In the genomic region with DNA sequence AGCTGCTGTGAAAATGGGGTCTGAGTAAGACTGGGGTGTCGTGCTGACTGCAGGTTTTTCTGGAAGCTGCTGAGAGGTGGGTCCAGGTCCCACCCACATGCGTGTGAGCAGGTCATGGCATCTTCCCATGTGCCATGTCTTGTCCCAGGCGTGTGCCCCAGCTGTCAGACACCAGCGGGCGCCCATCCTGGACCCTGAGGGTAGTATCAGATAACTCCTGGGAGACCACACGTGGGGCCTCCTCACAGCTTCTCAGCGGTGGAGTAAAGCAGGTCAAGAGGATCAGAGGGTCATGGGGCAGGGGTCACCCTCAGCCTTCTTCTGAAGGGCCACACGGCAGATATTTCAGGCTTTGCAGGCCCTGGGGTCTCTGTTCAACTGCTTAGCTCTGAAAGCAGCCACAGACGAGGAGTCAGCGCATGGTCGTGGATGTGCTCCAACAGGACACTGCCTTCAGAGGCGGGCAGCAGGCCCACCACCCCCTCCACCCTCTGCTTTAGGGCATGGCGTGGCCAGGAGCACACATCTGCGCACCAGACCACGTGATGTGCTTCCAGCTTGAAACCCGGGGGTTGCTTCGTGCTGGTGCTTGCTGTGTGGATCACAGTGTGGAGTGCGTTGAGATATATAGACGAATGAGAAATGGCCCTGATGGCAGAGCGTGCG, we compare ENCODE assay signal across 18 cellular contexts.
DNase-seq lines count a peak whose midpoint lies in the region; ATAC-seq, FAIRE-seq and TF ChIP-seq lines count a peak whose summit lies in the region.
"Had no signal": no experiment of that assay in that cellular context is flagged by ENCODE, and none has a peak within 500 bp of the region (broad histone marks: within the 10 kb centered on the region; RNA-seq: fewer than 3 reads in every experiment).

No MANE protein-coding gene starts in this region.

- H3K56ac ChIP-seq in H1 (replicated peaks; ENCODE audit: insufficient read length, low read depth, low read length), result no peak overlapping the region

- H2AFZ ChIP-seq in SK-N-SH (ENCODE audit: low read depth), result no peak overlapping the region
- H2AFZ ChIP-seq in GM23338, result no peak overlapping the region
- no peak overlapping the region for H2AFZ ChIP-seq in H1 (ENCODE audit: low read length)

- peak overlapping the region; percentile 26; the same call in 2 of the 3 replicates for H3K4me3 Mint-ChIP-seq in GM23338
- no peak overlapping the region for H3K4me3 Mint-ChIP-seq in neural crest cell

- peak; percentile 52 for DNase-seq in SK-N-SH
- no peak for DNase-seq in GM23338 (ENCODE audit: low spot score)
- no peak for DNase-seq in H1 (ENCODE audit: low read depth in 1 of 2, low spot score in 2 of 2)
- no peak for DNase-seq in neural crest cell (ENCODE audit: low read depth, low spot score)
- DNase-seq in lower leg skin (ENCODE audit: low spot score in 2 of 2), result no peak
- no peak for DNase-seq in SIG-M5 (lab: John Stamatoyannopoulos, UW)
- DNase-seq in D721Med (ENCODE audit: insufficient read length, low spot score), result no peak
- DNase-seq: COR-L47, DMS53, HCEC 1CT, MG63, NCI-H1092 treated with DMSO at 0.1 percent for 48 hours, NCI-H1694 had no signal

- no peaks in the 10 kb centered on the region for H4K20me1 ChIP-seq in SK-N-SH (ENCODE audit: insufficient read depth)
- H4K20me1 ChIP-seq in GM23338 (replicated peaks; ENCODE audit: insufficient read depth), result no peaks in the 10 kb centered on the region
- no peaks in the 10 kb centered on the region for H4K20me1 ChIP-seq in H1 (replicated peaks in 1 of 2; ENCODE audit: control insufficient read depth in 1 of 2, insufficient read depth in 2 of 2, low read length in 2 of 2)

- H3K23me2 ChIP-seq in H1 (ENCODE audit: low read depth, low read length), result no peaks in the 10 kb centered on the region

- H3K23ac ChIP-seq in H1 (ENCODE audit: insufficient read length), result no peak overlapping the region

- no peaks in the 10 kb centered on the region for H3K79me2 ChIP-seq in SK-N-SH (ENCODE audit: insufficient read depth)
- 0 out of 2 replicates have a peak, but pooled peaks cover 3% of the 10 kb centered on the region for H3K79me2 ChIP-seq in GM23338 (replicated peaks; ENCODE audit: insufficient read depth)
- no peaks in the 10 kb centered on the region; a peak in 1 of 4 replicates for H3K79me2 ChIP-seq in H1 (ENCODE audit: control insufficient read depth in 1 of 2, insufficient read depth in 2 of 2, low read length in 2 of 2)

- H3K36me3 ChIP-seq in SK-N-SH (replicated peaks in 1 of 2; ENCODE audit: control insufficient read depth in 1 of 2, insufficient read depth in 2 of 2, low read length in 1 of 2) (peaks cover 0 to 5% of the 10 kb centered on the region in 2 experiments), GM23338 (ENCODE audit: insufficient read depth) (no peaks in the 10 kb centered on the region), H1 (ENCODE audit: control insufficient read depth in 2 of 4, insufficient read depth in 4 of 4, low read length in 3 of 4) (no peaks in the 10 kb centered on the region; a peak in 1 of 8 replicates)
- H3K36me3 ChIP-seq: MG63 had no signal

- POLR2A ChIA-PET in SK-N-SH (lab: Yijun Ruan, JAX) (no interaction called here), H1 (lab: Charles Lee; ENCODE audit: partially characterized antibody) (interaction anchor here (1.9 kb wide), 1 partner anchor 10 kb away, joined by 5 read pairs; no protein-coding TSS in a partner anchor)

- CTCF ChIA-PET in SK-N-SH (lab: Yijun Ruan, JAX), result interaction anchor here (1.0 to 2.7 kb wide), 3 partner anchors 43 to 418 kb away, joined by 3 to 6 read pairs (median 3); no protein-coding TSS in a partner anchor
- CTCF ChIA-PET in H1 (lab: Charles Lee; ENCODE audit: partially characterized antibody), result interaction anchor here (0.9 kb wide), 1 partner anchor 64 kb away, joined by 3 read pairs; no protein-coding TSS in a partner anchor

- intact Hi-C loops in lower leg skin (cut with DNase I; ENCODE audit: low total_unique reads), result no loop called here

- peaks cover 6% of the 10 kb centered on the region; the same call in 1 of the 2 replicates for H3K79me1 ChIP-seq in H1 (ENCODE audit: low read depth, low read length)

- no peak overlapping the region for H2BK15ac ChIP-seq in H1 (ENCODE audit: low read length)

- TF ChIP-seq EP300 in SK-N-SH (IDR thresholded peaks at IDR 0.05; ENCODE audit: borderline replicate concordance in 1 of 2, low read depth in 1 of 2, low read length in 1 of 2) (no peak), H1 (IDR thresholded peaks at IDR 0.05; ENCODE audit: borderline replicate concordance in 1 of 2, low read depth in 2 of 2, low read length in 2 of 2) (no peak)

- no peak overlapping the region; a peak in 1 of 4 replicates for H3K27ac ChIP-seq in SK-N-SH (ENCODE audit: low read depth in 2 of 2, low read length in 1 of 2)
- no peak overlapping the region for H3K27ac ChIP-seq in GM23338 (ENCODE audit: low read depth)
- peak overlapping the region; percentile 38; the same call in 1 of the 2 replicates for H3K27ac ChIP-seq in H1 (ENCODE audit: low read depth, low read length)
- H3K27ac ChIP-seq: 22Rv1, C4-2B, Peyer's patch had no signal

- H2BK5ac ChIP-seq in H1 (ENCODE audit: low read depth, low read length), result peak overlapping the region; percentile 32; the same call in 1 of the 2 replicates

- H3K4me2 ChIP-seq in SK-N-SH, result no peak overlapping the region
- no peak overlapping the region for H3K4me2 ChIP-seq in GM23338
- H3K4me2 ChIP-seq in H1 (ENCODE audit: insufficient read depth in 1 of 2, low read depth in 2 of 2, low read length in 2 of 2), result peak overlapping the region in 1 of 2 experiments; percentile 21; a peak in 1 of 4 replicates

- H3K14ac ChIP-seq in H1 (ENCODE audit: insufficient read length), result no peak overlapping the region

- 95% methylated on average over 14 of the region's 21 CpGs for WGBS in SK-N-SH (ENCODE audit: low lambda C conversion rate)
- 93% methylated on average over 17 of the region's 21 CpGs; no CpG with 5 or more reads in 1 of the 2 experiments for WGBS in H1 (ENCODE audit: extremely low coverage in 1 of 2, insufficient coverage in 1 of 2, insufficient read length in 1 of 2, insufficient replicate concordance in 2 of 2, low coverage in 1 of 2, low lambda C conversion rate in 2 of 2, missing lambda C conversion rate in 1 of 2), 2 experiments
- WGBS in lower leg skin, 2 donors, result 58 to 59% methylated on average over 17 to 21 of the region's 21 CpGs

- no peak for TF ChIP-seq CTCF in SK-N-SH (IDR thresholded peaks at IDR 0.05)
- TF ChIP-seq CTCF in GM23338 (conservative IDR thresholded peaks at IDR 0.05; ENCODE audit: low read depth in 2 of 2), result no peak
- TF ChIP-seq CTCF in H1 (IDR thresholded peaks at IDR 0.05; ENCODE audit: control extremely low read depth in 1 of 3, insufficient read depth in 1 of 3, low read depth in 1 of 3, low read length in 3 of 3), result no peak
- no peak for TF ChIP-seq CTCF in neural crest cell (conservative IDR thresholded peaks at IDR 0.05)
- TF ChIP-seq CTCF in lower leg skin (IDR thresholded peaks at IDR 0.05), result no peak
- no peak for TF ChIP-seq CTCF in D721Med (IDR thresholded peaks at IDR 0.05; ENCODE audit: insufficient read depth, missing control alignments)

- H3K9me3 ChIP-seq in SK-N-SH (no peaks in the 10 kb centered on the region), H1 (ENCODE audit: insufficient read depth in 2 of 2, low read depth in 1 of 2, low read length in 1 of 2) (no peaks in the 10 kb centered on the region)
- H3K9me3 ChIP-seq: MG63, Peyer's patch had no signal

- no peak overlapping the region for H2BK120ac ChIP-seq in H1 (replicated peaks; ENCODE audit: low read depth, low read length)

- no peak overlapping the region for H3K18ac ChIP-seq in H1 (ENCODE audit: extremely low read depth, low read length)

- peaks cover 7 to 18% of the 10 kb centered on the region in 2 experiments; a peak in 2 of 4 replicates for H3K4me1 ChIP-seq in SK-N-SH (ENCODE audit: control insufficient read depth in 1 of 2, insufficient read depth in 2 of 2, low read depth in 1 of 2, low read length in 1 of 2)
- no peaks in the 10 kb centered on the region for H3K4me1 ChIP-seq in GM23338 (ENCODE audit: insufficient read depth)
- peaks cover 0 to 6% (median under 1%) of the 10 kb centered on the region in 4 experiments; a peak in 1 of 7 replicates for H3K4me1 ChIP-seq in H1 (replicated peaks in 1 of 4; ENCODE audit: control insufficient read depth in 3 of 4, insufficient read depth in 4 of 4, low read length in 3 of 4)
- H3K4me1 ChIP-seq: Peyer's patch had no signal

- H4K91ac ChIP-seq in H1 (replicated peaks; ENCODE audit: insufficient read length, low read length), result no peak overlapping the region

- no peak for TF ChIP-seq RAD21 in SK-N-SH (IDR thresholded peaks at IDR 0.05; ENCODE audit: low read length)
- no peak for TF ChIP-seq RAD21 in H1 (IDR thresholded peaks at IDR 0.05 in 1 of 2, conservative IDR thresholded peaks at IDR 0.05 in 1 of 2; ENCODE audit: low read depth in 2 of 2, low read length in 2 of 2)

- peaks cover 25% of the 10 kb centered on the region for H3K36me3 Mint-ChIP-seq in GM23338 (ENCODE audit: low read depth)
- no peaks in the 10 kb centered on the region for H3K36me3 Mint-ChIP-seq in neural crest cell (ENCODE audit: low read depth)

- H3K9me3 Mint-ChIP-seq in GM23338 (no peaks in the 10 kb centered on the region), neural crest cell (no peaks in the 10 kb centered on the region)

- FAIRE-seq in H1 (lab: Jason Lieb, UNC) (no peak), D721Med (lab: Jason Lieb, UNC) (no peak)
- FAIRE-seq: GM18507 had no signal

- no peak for ATAC-seq in SK-N-SH treated with all-trans-retinoic acid at 6 μM for 48 hours
- no peak for ATAC-seq in GM23338

- no peak overlapping the region for H2AK5ac ChIP-seq in H1 (ENCODE audit: low read depth, low read length)

- H3F3A ChIP-seq in SK-N-SH (replicated peaks; ENCODE audit: insufficient read depth) (peaks cover 4% of the 10 kb centered on the region), GM23338 (replicated peaks; ENCODE audit: low read depth) (no peaks in the 10 kb centered on the region)

- peak overlapping the region; percentile 89 for H3K27ac Mint-ChIP-seq in GM23338
- H3K27ac Mint-ChIP-seq in neural crest cell (ENCODE audit: unreplicated experiment), result peak overlapping the region; percentile 12

- no peak overlapping the region for H2BK20ac ChIP-seq in H1 (ENCODE audit: low read length)

- no peak overlapping the region for H4K8ac ChIP-seq in H1 (ENCODE audit: extremely low read depth, insufficient read depth, low read length)

- H3K27me3 Mint-ChIP-seq in GM23338 (ENCODE audit: insufficient read depth, low read depth, poor library complexity) (peaks cover 17% of the 10 kb centered on the region), neural crest cell (ENCODE audit: low read depth) (no peaks in the 10 kb centered on the region)

- no peak overlapping the region for H3K4ac ChIP-seq in H1 (replicated peaks; ENCODE audit: insufficient read length, low read depth, low read length)

- H3K27me3 ChIP-seq in SK-N-SH (ENCODE audit: insufficient read depth) (no peaks in the 10 kb centered on the region), GM23338 (ENCODE audit: insufficient read depth) (no peaks in the 10 kb centered on the region), H1 (replicated peaks in 1 of 4; ENCODE audit: control insufficient read depth in 3 of 4, extremely low read depth in 1 of 4, insufficient read depth in 3 of 4, low read length in 3 of 4) (no peaks in the 10 kb centered on the region)
- H3K27me3 ChIP-seq: MG63, Peyer's patch had no signal

- no peak overlapping the region for H3K9ac ChIP-seq in SK-N-SH
- no peak overlapping the region for H3K9ac ChIP-seq in H1 (replicated peaks in 1 of 4; ENCODE audit: extremely low read depth in 1 of 4, low read depth in 3 of 4, low read length in 3 of 4)

- TF ChIP-seq POLR2A in H1 (IDR thresholded peaks at IDR 0.05; ENCODE audit: control extremely low read depth in 1 of 2, low read depth in 2 of 2, low read length in 2 of 2) (no peak), lower leg skin (IDR thresholded peaks at IDR 0.05) (no peak)

- no peak overlapping the region for H4K5ac ChIP-seq in H1 (ENCODE audit: insufficient read length, low read depth, low read length)

- peaks cover 37% of the 10 kb centered on the region for H3K4me1 Mint-ChIP-seq in GM23338
- peaks cover 17% of the 10 kb centered on the region for H3K4me1 Mint-ChIP-seq in neural crest cell

- 0 out of 2 replicates have a peak overlapping the region, but pooled peaks have one; percentile 9 for H2BK12ac ChIP-seq in H1 (ENCODE audit: low read depth, low read length)

- H3K4me3 ChIP-seq in SK-N-SH (ENCODE audit: low read depth in 2 of 2, low read length in 1 of 2) (no peak overlapping the region), GM23338 (no peak overlapping the region), H1 (ENCODE audit: extremely low read depth in 1 of 4, insufficient read depth in 2 of 4, low read depth in 3 of 4, low read length in 4 of 4) (no peak overlapping the region), lower leg skin (ENCODE audit: low read depth, poor library complexity, severe bottlenecking) (no peak overlapping the region)
- H3K4me3 ChIP-seq: MG63, Peyer's patch had no signal

- H3K9me2 ChIP-seq in SK-N-SH (no peaks in the 10 kb centered on the region), GM23338 (ENCODE audit: insufficient read depth) (no peaks in the 10 kb centered on the region)
